ENCODE assay signal across 32 cellular contexts in the genomic region with DNA sequence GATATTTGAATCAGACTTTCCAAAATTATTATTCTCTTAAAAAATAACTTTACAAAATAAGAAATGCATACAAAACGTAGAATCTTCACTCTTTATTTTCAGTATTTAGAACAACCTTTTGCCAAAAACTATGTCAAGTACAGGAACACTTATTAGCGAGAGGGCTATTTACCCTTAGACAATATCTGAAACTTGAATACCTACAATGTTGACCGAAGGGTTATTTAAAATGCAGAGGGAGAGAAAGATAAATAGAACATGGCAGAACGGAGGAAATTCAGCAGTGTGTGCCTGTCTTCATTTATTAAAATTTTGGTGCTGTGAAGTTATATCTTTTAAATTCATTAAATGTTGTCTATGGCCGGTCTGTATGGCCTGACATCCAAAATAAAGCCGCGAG.
"Had no signal": no experiment of that assay in that cellular context is flagged by ENCODE, and none has a peak within 500 bp of the region (broad histone marks: within the 10 kb centered on the region; RNA-seq: fewer than 3 reads in every experiment).

No MANE protein-coding gene starts in this region.

- H3K27ac ChIP-seq: ascending aorta, cardiac muscle cell, KMS-11, Peyer's patch, RWPE1, WERI-Rb-1 had no signal

- H3K36me3 ChIP-seq: ascending aorta, cardiac muscle cell, Peyer's patch, WERI-Rb-1 had no signal

- DNase-seq: activated CD4-positive, alpha-beta T cell treated with anti-CD3 and anti-CD28 coated beads, Interleukin-2, amount 10 ng/mL, durations not matched to agents 24 days and 14 days; activated CD4-positive, alpha-beta T cell treated with anti-CD3 and anti-CD28 coated beads, Interleukin-2, amount 50 U/mL, for 4 hours; activated CD8-positive, alpha-beta T cell treated with anti-CD3 and anti-CD28 coated beads for 36 hours; activated effector memory CD4-positive, alpha-beta T cell treated with anti-CD3 and anti-CD28 coated beads, Interleukin-2, amount 50 U/mL, for 16 hours; activated naive CD4-positive, alpha-beta T cell; activated naive CD8-positive, alpha-beta T cell treated with anti-CD3 and anti-CD28 coated beads, Interleukin-2, amount 10 ng/mL, durations not matched to agents 7 days and 5 days; activated T-cell treated with anti-CD3 and anti-CD28 coated beads, Interleukin-2, amount 50 U/mL, for 1 hour; activated T-cell treated with anti-CD3 and anti-CD28 coated beads, Interleukin-2, amount 50 U/mL, for 72 hours; amygdala; MM.1S; NCI-H1436 treated with DMSO at 0.1 percent for 48 hours; NCI-H1694 treated with DMSO at 0.1 percent for 48 hours; NCI-H2029; NCI-H2107; NCI-H2171; NCI-H446 treated with DMSO at 0.1 percent for 48 hours; NCI-H526; NCI-H82; NK-92 treated with Interleukin-12 subunit alpha and Interleukin-12 subunit beta, amount 100 ng/mL, for 24 hours; Peyer's patch; SIG-M5; SW 1271; T-helper 1 cell; T-helper 2 cell; T-helper 9 cell; WERI-Rb-1 had no signal

- H3K27me3 ChIP-seq: ascending aorta, cardiac muscle cell, Peyer's patch had no signal

- H3K4me3 ChIP-seq: ascending aorta, cardiac muscle cell, Peyer's patch had no signal

- ATAC-seq: activated CD8-positive, alpha-beta T cell treated with anti-CD3 and anti-CD28 coated beads for 36 hours; activated T-cell treated with anti-CD3 and anti-CD28 coated beads, Interleukin-2, amount 50 U/mL, for 72 hours; activated T-helper 17 cell treated with anti-CD3 and anti-CD28 coated beads, Interleukin-2, amount 50 U/mL, for 72 hours; Right ventricle myocardium inferior had no signal

- H3K4me1 ChIP-seq: ascending aorta, Peyer's patch had no signal
